20 cellular contexts compared by ENCODE assay signal in the genomic region with DNA sequence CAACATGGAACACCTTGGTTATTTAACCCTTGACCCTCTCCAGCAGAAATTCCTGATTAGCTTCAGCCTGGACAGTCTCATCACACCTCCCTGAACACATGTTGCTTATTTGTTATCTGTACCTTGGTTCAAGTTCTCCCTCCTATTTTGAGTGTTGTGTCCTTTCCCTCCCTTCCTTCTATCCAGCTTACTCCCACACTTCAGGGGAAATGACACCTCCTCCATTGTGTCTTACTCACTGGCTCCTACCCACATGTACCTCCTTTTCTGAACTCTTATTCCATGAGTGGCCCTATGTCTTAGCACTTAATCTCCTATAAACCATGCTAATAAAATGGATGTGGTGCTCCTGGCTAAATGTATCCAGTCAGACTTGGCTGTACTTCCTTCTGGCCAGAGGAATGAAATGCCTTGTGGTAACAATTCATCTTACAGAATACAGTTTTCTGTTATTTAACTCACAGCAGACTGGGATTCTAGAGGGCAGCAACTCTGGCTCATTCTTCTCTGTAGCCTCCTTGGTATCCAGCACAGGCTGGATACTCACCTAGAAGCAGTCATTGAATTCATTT.
A peak's percentile ranks its signal among the peaks of the same experiment; 100 is the strongest.
DNase-seq lines count a peak whose midpoint lies in the region; ATAC-seq and TF ChIP-seq lines count a peak whose summit lies in the region.
"Had no signal": no experiment of that assay in that cellular context is flagged by ENCODE, and none has a peak within 500 bp of the region (broad histone marks: within the 10 kb centered on the region; RNA-seq: fewer than 3 reads in every experiment).

No MANE protein-coding gene starts in this region.

- no peaks in the 10 kb centered on the region for H3K9me3 ChIP-seq in HEK293 (ENCODE audit: control insufficient read depth, insufficient read depth, low read depth, low read length)
- H3K9me3 ChIP-seq: right lobe of liver, thyroid gland had no signal

- peaks cover 11% of the 10 kb centered on the region for H3K27me3 Mint-ChIP-seq in memory B cell

- peak overlapping the region; percentile 9 for H3K27ac Mint-ChIP-seq in memory B cell
- H3K27ac Mint-ChIP-seq: activated CD4-positive, alpha-beta T cell treated with anti-CD3 and anti-CD28 coated beads, Interleukin-2, amount 10 ng/mL, durations not matched to agents 24 days and 14 days; activated naive CD8-positive, alpha-beta T cell treated with anti-CD3 and anti-CD28 coated beads for 36 hours; CD8-positive, alpha-beta T cell; IgD-negative memory B cell; stimulated activated effector memory CD8-positive, alpha-beta T cell treated with anti-CD3 and anti-CD28 coated beads, Interleukin-12 subunit alpha, Interleukin-12 subunit beta, amount 100 ng/mL, for 72 hours had no signal

- no peak overlapping the region for H3K4me3 Mint-ChIP-seq in memory B cell
- H3K4me3 Mint-ChIP-seq: activated CD4-positive, alpha-beta T cell treated with anti-CD3 and anti-CD28 coated beads, Interleukin-2, amount 10 ng/mL, durations not matched to agents 24 days and 14 days; activated naive CD8-positive, alpha-beta T cell treated with anti-CD3 and anti-CD28 coated beads for 36 hours; CD8-positive, alpha-beta T cell; IgD-negative memory B cell; stimulated activated effector memory CD8-positive, alpha-beta T cell treated with anti-CD3 and anti-CD28 coated beads, Interleukin-12 subunit alpha, Interleukin-12 subunit beta, amount 100 ng/mL, for 72 hours had no signal

- no peaks in the 10 kb centered on the region for H3K36me3 ChIP-seq in HEK293 (ENCODE audit: control insufficient read depth in 2 of 2, insufficient read depth in 1 of 2, low read length in 2 of 2)
- H3K36me3 ChIP-seq: right lobe of liver, thyroid gland had no signal

- H3K4me3 ChIP-seq in AG09309 (ENCODE audit: control insufficient read depth, low read depth, low read length) = no peak overlapping the region
- no peak overlapping the region for H3K4me3 ChIP-seq in HEK293 (ENCODE audit: low read depth, low read length)
- H3K4me3 ChIP-seq in astrocyte of the spinal cord (ENCODE audit: low read depth, low read length) = no peak overlapping the region
- H3K4me3 ChIP-seq: dorsolateral prefrontal cortex, right lobe of liver, thyroid gland had no signal

- H3K27ac ChIP-seq in HEK293 (ENCODE audit: extremely low read depth, low read depth, low read length) = no peak overlapping the region
- H3K27ac ChIP-seq: dorsolateral prefrontal cortex, right lobe of liver, thyroid gland had no signal

- no peaks in the 10 kb centered on the region for H3K9me3 Mint-ChIP-seq in memory B cell
- H3K9me3 Mint-ChIP-seq: activated naive CD8-positive, alpha-beta T cell treated with anti-CD3 and anti-CD28 coated beads for 36 hours; CD8-positive, alpha-beta T cell; IgD-negative memory B cell; stimulated activated effector memory CD8-positive, alpha-beta T cell treated with anti-CD3 and anti-CD28 coated beads, Interleukin-12 subunit alpha, Interleukin-12 subunit beta, amount 100 ng/mL, for 72 hours had no signal

- DNase-seq in AG09309 (ENCODE audit: low read depth) (peak; percentile 67), astrocyte of the spinal cord (ENCODE audit: low read depth, low spot score) (peak; percentile 72), memory B cell (ENCODE audit: low spot score in 2 of 2) (no peak), cortex of kidney (lab: John Stamatoyannopoulos, UW) (no peak), SKM-1 (lab: John Stamatoyannopoulos, UW; ENCODE audit: unreplicated experiment) (no peak)
- DNase-seq in activated CD8-positive, alpha-beta memory T cell treated with anti-CD3 and anti-CD28 coated beads for 24 hours = no peak
- DNase-seq: activated CD4-positive, alpha-beta T cell treated with anti-CD3 and anti-CD28 coated beads, Interleukin-2, amount 10 ng/mL, durations not matched to agents 24 days and 14 days; activated naive CD8-positive, alpha-beta T cell treated with anti-CD3 and anti-CD28 coated beads for 36 hours; CD8-positive, alpha-beta T cell; DMS153; dorsolateral prefrontal cortex; kidney; right lobe of liver; SHP77; T-helper 1 cell; thyroid gland had no signal

- H3K4me1 ChIP-seq in HEK293 (ENCODE audit: control insufficient read depth, insufficient read depth, low read length) = no peaks in the 10 kb centered on the region
- H3K4me1 ChIP-seq: right lobe of liver, thyroid gland had no signal

- ATAC-seq in memory B cell (ENCODE audit: low read depth) (no peak), HG03175 (IDR thresholded peaks at IDR 0.05; ENCODE audit: unreplicated experiment) (no peak)
- ATAC-seq: CD8-positive, alpha-beta T cell; right lobe of liver; stimulated activated effector memory CD8-positive, alpha-beta T cell treated with anti-CD3 and anti-CD28 coated beads, Interleukin-12 subunit alpha, Interleukin-12 subunit beta, amount 100 ng/mL, for 72 hours had no signal

- H3K36me3 Mint-ChIP-seq in memory B cell = peaks cover 1% of the 10 kb centered on the region
- H3K36me3 Mint-ChIP-seq: activated naive CD8-positive, alpha-beta T cell treated with anti-CD3 and anti-CD28 coated beads for 36 hours; CD8-positive, alpha-beta T cell; stimulated activated effector memory CD8-positive, alpha-beta T cell treated with anti-CD3 and anti-CD28 coated beads, Interleukin-12 subunit alpha, Interleukin-12 subunit beta, amount 100 ng/mL, for 72 hours had no signal

- CTCF ChIA-PET in HEK293 (lab: Yijun Ruan, JAX) = interaction anchor here (0.9 to 1.0 kb wide), 2 partner anchors 11 to 13 kb away, joined by 4 to 5 read pairs; partner anchors contain the start of gene LIX1

- TF ChIP-seq CTCF in AG09309 (IDR thresholded peaks at IDR 0.05; ENCODE audit: control insufficient read depth, insufficient read depth, low read depth, low read length, missing control alignments) = no peak
- TF ChIP-seq CTCF in HEK293 (tag by site-specific recombination; IDR thresholded peaks at IDR 0.05) = no peak
- no peak for TF ChIP-seq CTCF in astrocyte of the spinal cord (IDR thresholded peaks at IDR 0.05; ENCODE audit: low read depth, low read length)

- POLR2A ChIA-PET in HEK293 (lab: Yijun Ruan, JAX) = no interaction called here

- H3K4me1 Mint-ChIP-seq in memory B cell = peaks cover 12% of the 10 kb centered on the region
- H3K4me1 Mint-ChIP-seq: stimulated activated effector memory CD8-positive, alpha-beta T cell treated with anti-CD3 and anti-CD28 coated beads, Interleukin-12 subunit alpha, Interleukin-12 subunit beta, amount 100 ng/mL, for 72 hours had no signal

- in situ Hi-C loops in astrocyte of the spinal cord (cut with HindIII; ENCODE audit: low sequenced_read_pairs) = no loop called here

TF ChIP-seq in HEK293, 187 proteins besides CTCF, POLR2A, EP300 and RAD21:
- TF ChIP-seq ZNF660 (tag by site-specific recombination; IDR thresholded peaks at IDR 0.05) (no peak), ZFHX2 (tag by site-specific recombination; conservative IDR thresholded peaks at IDR 0.05) (peak; percentile 68), EGR2 (tag by site-specific recombination; IDR thresholded peaks at IDR 0.05; ENCODE audit: low read depth) (peak; percentile 55; the same call in 1 of the 2 replicates)

Comparison
In these comparisons a context has a peak if more than half of its experiments do, and no peak if none do; other contexts are left out.
1. DNase-seq: peak in AG09309 (single experiment) and astrocyte of the spinal cord (single experiment); none in memory B cell (0 of 2), cortex of kidney (single experiment), SKM-1 (single experiment) and activated CD8-positive, alpha-beta memory T cell treated with anti-CD3 and anti-CD28 coated beads for 24 hours (single experiment).